8 cellular contexts compared by ENCODE assay signal in genomic region chr11:58905141-58905715, GRCh38.
DNase-seq lines count a peak whose midpoint lies in the region; ATAC-seq and TF ChIP-seq lines count a peak whose summit lies in the region.

No MANE protein-coding gene starts in this region.

- DNase-seq in ACHN, result peak; percentile 65
- DNase-seq in LNCaP clone FGC (ENCODE audit: low read depth), result no peak
- peak; percentile 86 for DNase-seq in ecto neural progenitor cell (ENCODE audit: low spot score)
- peak; percentile 37 for DNase-seq in medulla oblongata (ENCODE audit: extremely low spot score)

- in situ Hi-C loops in ACHN (cut with HindIII; ENCODE audit: low pct_ligation_motif_present, low pct_unique_long_range_greater_than_20kb, low sequenced_read_pairs), result no loop called here

- ATAC-seq in HG02571 (IDR thresholded peaks at IDR 0.05; ENCODE audit: unreplicated experiment) (no peak), HG03108 (IDR thresholded peaks at IDR 0.05; ENCODE audit: unreplicated experiment) (no peak), GM21723 (IDR thresholded peaks at IDR 0.05; ENCODE audit: unreplicated experiment) (no peak), GM18907 (IDR thresholded peaks at IDR 0.05; ENCODE audit: unreplicated experiment) (no peak)

- H3K4me3 ChIP-seq in LNCaP clone FGC (ENCODE audit: low read depth, low read length), result peak overlapping the region; percentile 60

- no peak for TF ChIP-seq CTCF in LNCaP clone FGC (IDR thresholded peaks at IDR 0.05; ENCODE audit: control insufficient read depth, extremely low read depth, insufficient read depth)
